Comparison of ENCODE assay signal across 7 cellular contexts in the genomic region with DNA sequence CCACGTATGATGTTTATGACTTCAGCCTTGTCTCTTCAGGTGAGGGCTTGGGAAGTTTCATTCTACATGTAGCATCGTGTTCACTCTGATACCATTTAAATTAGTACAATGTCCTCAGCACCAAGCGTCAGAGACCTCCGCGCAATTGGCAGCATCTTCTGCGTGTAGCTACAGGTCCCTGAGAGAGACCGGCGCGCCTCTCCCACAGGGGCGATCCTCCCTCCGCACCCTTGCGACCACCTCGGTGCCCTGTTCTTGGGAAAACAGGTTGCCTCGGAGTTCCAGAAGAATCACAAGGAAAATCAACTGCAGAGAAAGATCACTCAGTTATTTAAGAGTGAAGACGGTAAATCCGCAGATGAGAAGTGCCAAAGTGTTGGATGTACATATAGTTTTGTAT.
"Had no signal": no experiment of that assay in that cellular context is flagged by ENCODE, and none has a peak within 500 bp of the region (broad histone marks: within the 10 kb centered on the region; RNA-seq: fewer than 3 reads in every experiment).

No MANE protein-coding gene starts in this region.

- H3K4me1 Mint-ChIP-seq: IgD-negative memory B cell had no signal

- H3K4me3 Mint-ChIP-seq: IgD-negative memory B cell had no signal

- H3K27ac ChIP-seq: HL-60, KMS-11 had no signal

- H3K4me3 ChIP-seq: K562 had no signal

- H3K27ac Mint-ChIP-seq: IgD-negative memory B cell had no signal

- H3K4me2 ChIP-seq: KMS-11 had no signal

- H3K9ac ChIP-seq: KMS-11 had no signal

- DNase-seq: KBM-7, KG1 had no signal

- ATAC-seq: HepG2, K562 had no signal
